ENCODE assay signal across 20 cellular contexts in genomic region chr16:8808613-8809353, GRCh38.
"Had no signal": no experiment of that assay in that cellular context is flagged by ENCODE, and none has a peak within 500 bp of the region (broad histone marks: within the 10 kb centered on the region; RNA-seq: fewer than 3 reads in every experiment).

No MANE protein-coding gene starts in this region.

- ATAC-seq: activated T-cell treated with anti-CD3 and anti-CD28 coated beads, Interleukin-2, amount 50 U/mL, for 72 hours; foreskin keratinocyte; left colon; lower lobe of right lung; naive thymus-derived CD4-positive, alpha-beta T cell had no signal

- H3K27ac ChIP-seq: foreskin keratinocyte, lower lobe of right lung, tibial artery had no signal

- DNase-seq: activated CD4-positive, alpha-beta T cell treated with anti-CD3 and anti-CD28 coated beads for 4 hours; activated CD4-positive, alpha-beta T cell treated with anti-CD3 and anti-CD28 coated beads, Interleukin-2, amount 50 U/mL, for 48 hours; activated CD4-positive, CD25-positive, alpha-beta regulatory T cell; activated effector memory CD4-positive, alpha-beta T cell treated with Interleukin-2 at 50 U/mL for 16 hours; activated naive CD4-positive, alpha-beta T cell treated with anti-CD3 and anti-CD28 coated beads for 36 hours; activated naive CD8-positive, alpha-beta T cell treated with anti-CD3 and anti-CD28 coated beads, Interleukin-2, amount 10 ng/mL, durations not matched to agents 7 days and 5 days; activated T-cell treated with anti-CD3 and anti-CD28 coated beads, Interleukin-2, amount 50 U/mL, for 72 hours; amniotic stem cell; dermis blood vessel endothelial cell; effector CD8-positive, alpha-beta T cell; foreskin keratinocyte; left colon; lower lobe of right lung; mesendoderm; naive thymus-derived CD4-positive, alpha-beta T cell; retina; stimulated activated CD4-positive, alpha-beta T cell treated with anti-CD3 and anti-CD28 coated beads, Interleukin-4, amount 100 ng/mL, for 4 hours; tibial artery had no signal

- H3K9me3 ChIP-seq: lower lobe of right lung, tibial artery had no signal

- H3K9me3 Mint-ChIP-seq: activated naive CD4-positive, alpha-beta T cell treated with anti-CD3 and anti-CD28 coated beads for 36 hours; activated naive CD8-positive, alpha-beta T cell treated with anti-CD3 and anti-CD28 coated beads, Interleukin-2, amount 10 ng/mL, durations not matched to agents 7 days and 5 days; activated T-cell treated with anti-CD3 and anti-CD28 coated beads, Interleukin-2, amount 50 U/mL, for 72 hours; naive thymus-derived CD4-positive, alpha-beta T cell; stimulated activated naive CD8-positive, alpha-beta T cell treated with anti-CD3 and anti-CD28 coated beads, Interleukin-15, Interleukin-2, amounts not matched to agents 100 ng/mL and 50 ng/mL, for 24 hours; T-helper 1 cell treated with Interleukin-12 subunit alpha and Interleukin-12 subunit beta and Interleukin-4 antibody, amounts not matched to agents 30 μg/mL and 1 μg/mL, for 36 hours had no signal

- H3K27me3 Mint-ChIP-seq: activated naive CD8-positive, alpha-beta T cell treated with anti-CD3 and anti-CD28 coated beads, Interleukin-2, amount 10 ng/mL, durations not matched to agents 7 days and 5 days; naive thymus-derived CD4-positive, alpha-beta T cell; stimulated activated naive CD8-positive, alpha-beta T cell treated with anti-CD3 and anti-CD28 coated beads, Interleukin-15, Interleukin-2, amounts not matched to agents 100 ng/mL and 50 ng/mL, for 24 hours had no signal

- H3K27ac Mint-ChIP-seq: activated naive CD4-positive, alpha-beta T cell treated with anti-CD3 and anti-CD28 coated beads for 36 hours; activated naive CD8-positive, alpha-beta T cell treated with anti-CD3 and anti-CD28 coated beads, Interleukin-2, amount 10 ng/mL, durations not matched to agents 7 days and 5 days; stimulated activated naive CD8-positive, alpha-beta T cell treated with anti-CD3 and anti-CD28 coated beads, Interleukin-15, Interleukin-2, amounts not matched to agents 100 ng/mL and 50 ng/mL, for 24 hours; T-helper 1 cell treated with Interleukin-12 subunit alpha and Interleukin-12 subunit beta and Interleukin-4 antibody, amounts not matched to agents 30 μg/mL and 1 μg/mL, for 36 hours had no signal

- H3K4me3 ChIP-seq: lower lobe of right lung, tibial artery had no signal

- H3K27me3 ChIP-seq: foreskin keratinocyte, tibial artery had no signal

- H3K4me3 Mint-ChIP-seq: activated naive CD4-positive, alpha-beta T cell treated with anti-CD3 and anti-CD28 coated beads for 36 hours; activated naive CD8-positive, alpha-beta T cell treated with anti-CD3 and anti-CD28 coated beads, Interleukin-2, amount 10 ng/mL, durations not matched to agents 7 days and 5 days; activated T-cell treated with anti-CD3 and anti-CD28 coated beads, Interleukin-2, amount 50 U/mL, for 72 hours; naive thymus-derived CD4-positive, alpha-beta T cell; stimulated activated naive CD8-positive, alpha-beta T cell treated with anti-CD3 and anti-CD28 coated beads, Interleukin-15, Interleukin-2, amounts not matched to agents 100 ng/mL and 50 ng/mL, for 24 hours; T-helper 1 cell treated with Interleukin-12 subunit alpha and Interleukin-12 subunit beta and Interleukin-4 antibody, amounts not matched to agents 30 μg/mL and 1 μg/mL, for 36 hours had no signal

- H3K4me1 ChIP-seq: lower lobe of right lung, tibial artery had no signal
